Comparison of ENCODE assay signal across 17 cellular contexts in the genomic region with DNA sequence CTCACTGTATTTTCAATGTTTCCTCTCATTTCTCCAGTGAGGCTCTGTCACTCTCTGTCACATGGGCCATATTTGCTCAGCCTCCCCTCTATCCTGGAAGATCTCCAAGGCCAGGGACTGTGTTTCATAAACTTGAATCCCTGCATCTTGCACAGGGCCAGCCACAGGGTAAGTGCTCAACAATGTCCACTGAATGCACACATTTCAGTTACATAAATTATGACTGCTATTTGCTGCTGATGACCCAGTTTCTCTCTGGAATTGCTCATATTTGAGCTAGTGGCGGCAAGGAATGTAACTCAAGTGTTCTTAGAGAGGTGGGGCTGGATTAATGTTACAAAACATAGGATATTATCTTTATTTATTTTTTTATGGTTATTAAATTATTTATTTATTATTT.
"Had no signal": no experiment of that assay in that cellular context is flagged by ENCODE, and none has a peak within 500 bp of the region (broad histone marks: within the 10 kb centered on the region; RNA-seq: fewer than 3 reads in every experiment).

No MANE protein-coding gene starts in this region.

- H3K9me3 ChIP-seq: SJSA1 had no signal

- H3K4me1 ChIP-seq: SJSA1 had no signal

- H3K27me3 ChIP-seq: SJSA1 had no signal

- H3K4me3 ChIP-seq: SJSA1, SK-N-MC had no signal

- H3K27ac ChIP-seq: SJSA1, SK-N-MC had no signal

- H3K36me3 ChIP-seq: SJSA1 had no signal

- DNase-seq: KBM-7, MM.1S, NCI-H1092 treated with DMSO at 0.1 percent for 48 hours, NCI-H1436, NCI-H187 treated with DMSO at 0.1 percent for 48 hours, NCI-H2029 treated with DMSO at 0.1 percent for 48 hours, NCI-H2171 treated with DMSO at 0.1 percent for 48 hours, NCI-H345, NCI-H446 treated with DMSO at 0.1 percent for 48 hours, NCI-H510A treated with DMSO at 0.1 percent for 48 hours, NCI-H526, NCI-H82, Right ventricle myocardium superior, RPMI8226, SIG-M5 had no signal
